In genomic region chr3:195009607-195010006, GRCh38 we compare ENCODE assay signal across 18 cellular contexts.
"Had no signal": no experiment of that assay in that cellular context is flagged by ENCODE, and none has a peak within 500 bp of the region (broad histone marks: within the 10 kb centered on the region; RNA-seq: fewer than 3 reads in every experiment).

No MANE protein-coding gene starts in this region.

- H3K27me3 ChIP-seq: esophagus squamous epithelium, left lung, pancreas, uterus had no signal

- H3K36me3 ChIP-seq: esophagus squamous epithelium, left lung, pancreas, tibial artery, uterus had no signal

- H3K4me1 ChIP-seq: pancreas, tibial artery, uterus had no signal

- DNase-seq: activated CD4-positive, alpha-beta T cell treated with anti-CD3 and anti-CD28 coated beads for 48 hours; activated CD8-positive, alpha-beta memory T cell treated with anti-CD3 and anti-CD28 coated beads, Interleukin-2, amount 50 U/mL, for 48 hours; activated naive CD4-positive, alpha-beta T cell; activated naive CD8-positive, alpha-beta T cell treated with anti-CD3 and anti-CD28 coated beads, Interleukin-2, amount 10 ng/mL, durations not matched to agents 7 days and 5 days; aorta; cerebellar nuclear complex; effector CD8-positive, alpha-beta T cell; esophagus squamous epithelium; kidney; mucosa of descending colon; naive thymus-derived CD8-positive, alpha-beta T cell; stimulated activated CD4-positive, alpha-beta T cell treated with anti-CD3 and anti-CD28 coated beads, Interleukin-12 subunit alpha, Interleukin-12 subunit beta, amount 100 ng/mL, for 4 hours; stimulated activated naive B cell treated with anti-CD40 and anti-IgM and Interleukin-4, amounts not matched to agents 10 μg/mL and 1 μg/mL and 100 μg/mL, for 72 hours; T1000; uterus had no signal

- H3K27ac ChIP-seq: esophagus squamous epithelium, left lung, pancreas, tibial artery, uterus had no signal

- H3K9me3 ChIP-seq: esophagus squamous epithelium, left lung, mucosa of descending colon, pancreas, tibial artery, uterus had no signal

- H3K4me3 ChIP-seq: esophagus squamous epithelium, left lung, mucosa of descending colon, pancreas, tibial artery, uterus had no signal
